In the genomic region with DNA sequence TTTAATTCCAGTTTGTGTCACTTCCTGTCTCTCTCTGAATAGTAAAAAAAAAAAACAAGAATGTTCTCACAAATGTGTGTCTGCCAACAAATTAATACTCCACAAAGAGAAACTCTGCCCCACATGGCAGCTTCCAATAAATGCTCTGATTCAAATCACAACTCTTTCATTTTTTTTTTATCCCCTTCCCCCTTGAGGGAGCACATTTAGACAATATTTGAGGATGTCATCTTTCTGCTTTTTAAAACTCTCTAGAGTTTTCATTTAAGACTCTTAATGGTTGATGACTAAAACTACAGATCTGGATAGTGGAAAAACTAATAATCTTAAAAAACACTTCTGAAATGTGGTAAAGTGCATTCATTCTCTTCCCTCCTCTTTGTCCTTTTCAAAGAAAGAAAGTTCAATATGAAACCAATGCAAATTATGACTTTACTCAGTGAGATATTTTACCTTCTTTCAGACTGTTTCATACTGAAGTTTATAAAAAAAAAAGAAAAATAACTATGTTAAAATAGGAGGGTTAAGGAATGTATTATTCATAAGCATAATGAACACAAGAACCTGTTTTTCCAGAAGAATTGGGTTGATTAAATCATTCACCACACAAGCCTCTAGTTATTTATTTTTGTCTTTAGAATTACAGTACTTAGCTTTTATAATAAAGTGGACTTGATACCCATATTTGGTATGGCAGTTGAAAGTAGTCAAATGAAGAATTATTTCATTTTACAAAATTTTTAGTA, we compare ENCODE assay signal across 2 cellular contexts.
TF ChIP-seq lines count a peak whose summit lies in the region.

No MANE protein-coding gene starts in this region.

TF ChIP-seq in Ishikawa, 13 proteins besides CTCF, POLR2A, EP300 and RAD21 (continued from another document):
- TF ChIP-seq, protein P1, sequence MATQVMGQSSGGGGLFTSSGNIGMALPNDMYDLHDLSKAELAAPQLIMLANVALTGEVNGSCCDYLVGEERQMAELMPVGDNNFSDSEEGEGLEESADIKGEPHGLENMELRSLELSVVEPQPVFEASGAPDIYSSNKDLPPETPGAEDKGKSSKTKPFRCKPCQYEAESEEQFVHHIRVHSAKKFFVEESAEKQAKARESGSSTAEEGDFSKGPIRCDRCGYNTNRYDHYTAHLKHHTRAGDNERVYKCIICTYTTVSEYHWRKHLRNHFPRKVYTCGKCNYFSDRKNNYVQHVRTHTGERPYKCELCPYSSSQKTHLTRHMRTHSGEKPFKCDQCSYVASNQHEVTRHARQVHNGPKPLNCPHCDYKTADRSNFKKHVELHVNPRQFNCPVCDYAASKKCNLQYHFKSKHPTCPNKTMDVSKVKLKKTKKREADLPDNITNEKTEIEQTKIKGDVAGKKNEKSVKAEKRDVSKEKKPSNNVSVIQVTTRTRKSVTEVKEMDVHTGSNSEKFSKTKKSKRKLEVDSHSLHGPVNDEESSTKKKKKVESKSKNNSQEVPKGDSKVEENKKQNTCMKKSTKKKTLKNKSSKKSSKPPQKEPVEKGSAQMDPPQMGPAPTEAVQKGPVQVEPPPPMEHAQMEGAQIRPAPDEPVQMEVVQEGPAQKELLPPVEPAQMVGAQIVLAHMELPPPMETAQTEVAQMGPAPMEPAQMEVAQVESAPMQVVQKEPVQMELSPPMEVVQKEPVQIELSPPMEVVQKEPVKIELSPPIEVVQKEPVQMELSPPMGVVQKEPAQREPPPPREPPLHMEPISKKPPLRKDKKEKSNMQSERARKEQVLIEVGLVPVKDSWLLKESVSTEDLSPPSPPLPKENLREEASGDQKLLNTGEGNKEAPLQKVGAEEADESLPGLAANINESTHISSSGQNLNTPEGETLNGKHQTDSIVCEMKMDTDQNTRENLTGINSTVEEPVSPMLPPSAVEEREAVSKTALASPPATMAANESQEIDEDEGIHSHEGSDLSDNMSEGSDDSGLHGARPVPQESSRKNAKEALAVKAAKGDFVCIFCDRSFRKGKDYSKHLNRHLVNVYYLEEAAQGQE (IDR thresholded peaks at IDR 0.05; ENCODE audit: low read depth), result no peak
- TF ChIP-seq NFIC (IDR thresholded peaks at IDR 0.05) (peak; percentile 25; the same call in 1 of the 2 replicates), CEBPB (IDR thresholded peaks at IDR 0.05) (no peak)
- TF ChIP-seq, protein P2, sequence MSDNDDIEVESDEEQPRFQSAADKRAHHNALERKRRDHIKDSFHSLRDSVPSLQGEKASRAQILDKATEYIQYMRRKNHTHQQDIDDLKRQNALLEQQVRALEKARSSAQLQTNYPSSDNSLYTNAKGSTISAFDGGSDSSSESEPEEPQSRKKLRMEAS (IDR thresholded peaks at IDR 0.05), result 0 out of 2 replicates have a peak, but pooled peaks have one; percentile 17
- TF ChIP-seq, protein P3, sequence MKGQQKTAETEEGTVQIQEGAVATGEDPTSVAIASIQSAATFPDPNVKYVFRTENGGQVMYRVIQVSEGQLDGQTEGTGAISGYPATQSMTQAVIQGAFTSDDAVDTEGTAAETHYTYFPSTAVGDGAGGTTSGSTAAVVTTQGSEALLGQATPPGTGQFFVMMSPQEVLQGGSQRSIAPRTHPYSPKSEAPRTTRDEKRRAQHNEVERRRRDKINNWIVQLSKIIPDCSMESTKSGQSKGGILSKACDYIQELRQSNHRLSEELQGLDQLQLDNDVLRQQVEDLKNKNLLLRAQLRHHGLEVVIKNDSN (IDR thresholded peaks at IDR 0.05), result no peak

TF ChIP-seq in K562, 482 proteins besides CTCF, POLR2A, EP300 and RAD21 (continued from another document):
- TF ChIP-seq, protein P4, sequence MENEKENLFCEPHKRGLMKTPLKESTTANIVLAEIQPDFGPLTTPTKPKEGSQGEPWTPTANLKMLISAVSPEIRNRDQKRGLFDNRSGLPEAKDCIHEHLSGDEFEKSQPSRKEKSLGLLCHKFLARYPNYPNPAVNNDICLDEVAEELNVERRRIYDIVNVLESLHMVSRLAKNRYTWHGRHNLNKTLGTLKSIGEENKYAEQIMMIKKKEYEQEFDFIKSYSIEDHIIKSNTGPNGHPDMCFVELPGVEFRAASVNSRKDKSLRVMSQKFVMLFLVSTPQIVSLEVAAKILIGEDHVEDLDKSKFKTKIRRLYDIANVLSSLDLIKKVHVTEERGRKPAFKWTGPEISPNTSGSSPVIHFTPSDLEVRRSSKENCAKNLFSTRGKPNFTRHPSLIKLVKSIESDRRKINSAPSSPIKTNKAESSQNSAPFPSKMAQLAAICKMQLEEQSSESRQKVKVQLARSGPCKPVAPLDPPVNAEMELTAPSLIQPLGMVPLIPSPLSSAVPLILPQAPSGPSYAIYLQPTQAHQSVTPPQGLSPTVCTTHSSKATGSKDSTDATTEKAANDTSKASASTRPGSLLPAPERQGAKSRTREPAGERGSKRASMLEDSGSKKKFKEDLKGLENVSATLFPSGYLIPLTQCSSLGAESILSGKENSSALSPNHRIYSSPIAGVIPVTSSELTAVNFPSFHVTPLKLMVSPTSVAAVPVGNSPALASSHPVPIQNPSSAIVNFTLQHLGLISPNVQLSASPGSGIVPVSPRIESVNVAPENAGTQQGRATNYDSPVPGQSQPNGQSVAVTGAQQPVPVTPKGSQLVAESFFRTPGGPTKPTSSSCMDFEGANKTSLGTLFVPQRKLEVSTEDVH (IDR thresholded peaks at IDR 0.05; ENCODE audit: low read depth, partially characterized antibody), result no peak
